Comparison of ENCODE assay signal across 8 cellular contexts in genomic region chr11:119207300-119207570, GRCh38. TPM values are rescaled to one million over a fixed set of nuclear protein-coding genes. Genes with fewer than 3 reads are reported as not detected.
A peak's percentile ranks its signal among the peaks of the same experiment; 100 is the strongest.
DNase-seq lines count a peak whose midpoint lies in the region; ATAC-seq and TF ChIP-seq lines count a peak whose summit lies in the region.

No MANE protein-coding gene starts in this region.

- TF ChIP-seq CTCF in left lung (IDR thresholded peaks at IDR 0.05) = no peak
- no peak for TF ChIP-seq CTCF in tibial nerve (IDR thresholded peaks at IDR 0.05)

- peak overlapping the region; percentile 72 for H3K27ac Mint-ChIP-seq in activated naive CD8-positive, alpha-beta T cell treated with anti-CD3 and anti-CD28 coated beads for 36 hours

- H3K4me3 Mint-ChIP-seq in activated T-cell treated with anti-CD3 and anti-CD28 coated beads, Interleukin-2, amount 50 U/mL, for 4 hours = peak overlapping the region; percentile 95
- peak overlapping the region; percentile 88 for H3K4me3 Mint-ChIP-seq in activated naive CD8-positive, alpha-beta T cell treated with anti-CD3 and anti-CD28 coated beads for 36 hours

- H3K27ac ChIP-seq in left lung = peak overlapping the region; percentile 93 to 95
- H3K27ac ChIP-seq in tibial nerve = peak overlapping the region; percentile 89 to 98 (median 95)

- H3K27me3 Mint-ChIP-seq in activated T-cell treated with anti-CD3 and anti-CD28 coated beads, Interleukin-2, amount 50 U/mL, for 4 hours (ENCODE audit: low read depth) = no peaks in the 10 kb centered on the region
- H3K27me3 Mint-ChIP-seq in activated naive CD8-positive, alpha-beta T cell treated with anti-CD3 and anti-CD28 coated beads for 36 hours = no peaks in the 10 kb centered on the region

- peaks cover 0 to 48% of the 10 kb centered on the region in 2 donors for H3K4me1 ChIP-seq in left lung
- H3K4me1 ChIP-seq in tibial nerve = peaks cover 0 to 40% (median 11%) of the 10 kb centered on the region in 4 donors

- H3K9me3 ChIP-seq in left lung (no peaks in the 10 kb centered on the region), tibial nerve (no peaks in the 10 kb centered on the region)

- H3K27me3 ChIP-seq in left lung = no peaks in the 10 kb centered on the region
- H3K27me3 ChIP-seq in tibial nerve = no peaks in the 10 kb centered on the region

- H3K4me1 Mint-ChIP-seq in activated T-cell treated with anti-CD3 and anti-CD28 coated beads, Interleukin-2, amount 50 U/mL, for 4 hours (ENCODE audit: low read depth) = peaks cover 30% of the 10 kb centered on the region
- H3K4me1 Mint-ChIP-seq in activated naive CD8-positive, alpha-beta T cell treated with anti-CD3 and anti-CD28 coated beads for 36 hours = peaks cover 20% of the 10 kb centered on the region

- intact Hi-C loops in left lung (cut with DNase I) = no loop called here

- H3K36me3 ChIP-seq in left lung (no peaks in the 10 kb centered on the region), tibial nerve (no peaks in the 10 kb centered on the region)

- TF ChIP-seq POLR2A in tibial nerve (IDR thresholded peaks at IDR 0.05) = no peak

- no peak for DNase-seq in activated T-cell treated with anti-CD3 and anti-CD28 coated beads, Interleukin-2, amount 50 U/mL, for 4 hours
- DNase-seq in activated T-cell treated with anti-CD3 and anti-CD28 coated beads, Interleukin-2, amount 50 U/mL, for 48 hours = no peak
- no peak for DNase-seq in activated naive CD8-positive, alpha-beta T cell treated with anti-CD3 and anti-CD28 coated beads for 36 hours
- no peak for DNase-seq in left lung
- no peak for DNase-seq in tibial nerve (ENCODE audit: low spot score in 2 of 2)
- DNase-seq in inferior parietal cortex (ENCODE audit: extremely low spot score) = no peak
- DNase-seq in NCI-H510A (lab: John Stamatoyannopoulos, UW) = no peak

- H3K4me3 ChIP-seq in left lung (peak overlapping the region; percentile 87 to 89), tibial nerve (peak overlapping the region; percentile 91 to 98 (median 96))

- H3K36me3 Mint-ChIP-seq in activated T-cell treated with anti-CD3 and anti-CD28 coated beads, Interleukin-2, amount 50 U/mL, for 4 hours (ENCODE audit: insufficient read depth) = no peaks in the 10 kb centered on the region
- H3K36me3 Mint-ChIP-seq in activated naive CD8-positive, alpha-beta T cell treated with anti-CD3 and anti-CD28 coated beads for 36 hours = peaks cover 5% of the 10 kb centered on the region

- no peak for TF ChIP-seq EP300 in tibial nerve (IDR thresholded peaks at IDR 0.05)

- ATAC-seq in activated T-cell treated with anti-CD3 and anti-CD28 coated beads, Interleukin-2, amount 50 U/mL, for 4 hours = no peak
- ATAC-seq in left lung = no peak
- ATAC-seq in HG03025 (IDR thresholded peaks at IDR 0.05; ENCODE audit: low FRiP score, unreplicated experiment) = no peak

- 3% methylated on average over 5 of the region's 5 CpGs for WGBS in tibial nerve, 2 donors

- H3K9me3 Mint-ChIP-seq in activated T-cell treated with anti-CD3 and anti-CD28 coated beads, Interleukin-2, amount 50 U/mL, for 4 hours = no peaks in the 10 kb centered on the region
- H3K9me3 Mint-ChIP-seq in activated naive CD8-positive, alpha-beta T cell treated with anti-CD3 and anti-CD28 coated beads for 36 hours = no peaks in the 10 kb centered on the region

RNA-seq across cellular contexts. Expression of gene CBL, which starts 1.1 kb away (rescaled TPM):
- total RNA-seq in activated T-cell treated with anti-CD3 and anti-CD28 coated beads, Interleukin-2, amount 50 U/mL, for 4 hours = 10 to 100 TPM; 18.7 to 19.6 (median 19.5) TPM
- total RNA-seq in activated naive CD8-positive, alpha-beta T cell treated with anti-CD3 and anti-CD28 coated beads for 36 hours = 10 to 100 TPM; 21.4 TPM
- total RNA-seq in left lung (10 to 100 TPM; 22.0 to 36.6 TPM), tibial nerve (10 to 100 TPM; 14.2 to 19.2 (median 16.0) TPM)

RNA-seq across cellular contexts. Expression of gene NHERF4, which starts 22.0 kb away (rescaled TPM):
- under 1 TPM in 2 of 3 donors, not detected in 1; 0.18 to 0.43 TPM for total RNA-seq in activated T-cell treated with anti-CD3 and anti-CD28 coated beads, Interleukin-2, amount 50 U/mL, for 4 hours
- not detected for total RNA-seq in activated naive CD8-positive, alpha-beta T cell treated with anti-CD3 and anti-CD28 coated beads for 36 hours
- total RNA-seq in left lung (not detected), tibial nerve (under 1 TPM in 1 of 4 donors, not detected in 3; 0.30 TPM)

RNA-seq across cellular contexts. Expression of gene NLRX1, which starts 38.7 kb away (rescaled TPM):
- total RNA-seq in activated T-cell treated with anti-CD3 and anti-CD28 coated beads, Interleukin-2, amount 50 U/mL, for 4 hours = 10 to 100 TPM in 1 of 3 donors, 1 to 10 TPM in 2; 9.7 to 13.2 (median 9.7) TPM
- total RNA-seq in activated naive CD8-positive, alpha-beta T cell treated with anti-CD3 and anti-CD28 coated beads for 36 hours = 10 to 100 TPM; 19.3 to 20.7 TPM
- total RNA-seq in left lung (10 to 100 TPM; 15.0 to 15.7 TPM), tibial nerve (10 to 100 TPM; 16.0 to 27.7 (median 20.5) TPM)

RNA-seq across cellular contexts. Expression of gene ABCG4, which starts 58.4 kb away (rescaled TPM):
- total RNA-seq in activated T-cell treated with anti-CD3 and anti-CD28 coated beads, Interleukin-2, amount 50 U/mL, for 4 hours = under 1 TPM in 1 of 3 donors, not detected in 2; 0.38 TPM
- under 1 TPM; 0.12 to 0.22 TPM for total RNA-seq in activated naive CD8-positive, alpha-beta T cell treated with anti-CD3 and anti-CD28 coated beads for 36 hours
- total RNA-seq in left lung (under 1 TPM; 0.26 to 0.64 TPM), tibial nerve (under 1 TPM in 2 of 4 donors, not detected in 2; under 0.01 to 0.30 TPM)
